Comparison of ENCODE assay signal across 8 cellular contexts in the genomic region with DNA sequence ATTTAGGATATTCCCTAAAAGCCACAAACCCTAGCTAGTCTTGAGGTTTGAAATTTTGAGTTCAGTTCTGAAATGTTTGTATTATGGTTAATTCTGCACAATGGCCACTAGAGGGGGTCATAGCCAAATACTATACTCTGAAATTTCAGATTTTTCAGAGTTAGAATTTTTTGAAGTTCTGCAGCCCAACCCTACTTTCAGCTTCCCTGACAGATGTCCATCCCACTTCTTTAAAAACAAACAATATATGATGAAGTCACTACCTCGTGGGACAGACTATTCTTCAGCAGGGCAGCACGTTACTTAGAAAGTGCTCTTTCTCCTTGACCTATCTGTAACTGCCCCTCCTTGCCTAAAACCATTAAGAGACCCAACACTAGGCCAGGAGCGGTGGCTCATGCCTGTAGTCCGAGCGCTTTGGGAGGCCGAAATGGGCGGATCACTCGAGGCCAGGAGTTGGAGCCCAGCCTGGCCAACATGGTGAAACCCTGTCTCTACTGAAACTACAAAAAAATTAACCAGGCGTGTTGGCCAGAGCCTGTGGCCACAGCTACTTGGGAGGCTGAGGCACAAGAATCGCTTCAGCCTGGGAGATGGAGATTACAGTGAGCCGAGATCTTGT. TPM values are rescaled to one million over a fixed set of nuclear protein-coding genes. Genes with fewer than 3 reads are reported as not detected.
DNase-seq lines count a peak whose midpoint lies in the region; ATAC-seq and TF ChIP-seq lines count a peak whose summit lies in the region.

No MANE protein-coding gene starts in this region.

- TF ChIP-seq CTCF in esophagus squamous epithelium (IDR thresholded peaks at IDR 0.05) (peak; percentile 51 to 77 (median 71)), neutrophil (IDR thresholded peaks at IDR 0.05) (peak; percentile 71)

- DNase-seq in NCI-H146 (lab: John Stamatoyannopoulos, UW) (peak; percentile 36), NCI-H146 treated with DMSO at 0.1 percent for 48 hours (lab: John Stamatoyannopoulos, UW; ENCODE audit: unreplicated experiment) (no peak), SK-MEL-5 (ENCODE audit: low read depth, low spot score) (peak; percentile 65), esophagus squamous epithelium (lab: John Stamatoyannopoulos, UW) (no peak), mucosa of gallbladder (ENCODE audit: low spot score) (no peak)
- DNase-seq in Jurkat, Clone E6-1 (ENCODE audit: low read depth, low spot score) = peak; percentile 16

- in situ Hi-C loops in SK-MEL-5 (cut with HindIII; ENCODE audit: low pct_unique_long_range_greater_than_20kb, low sequenced_read_pairs) = no loop called here

- H3K9me3 ChIP-seq in esophagus squamous epithelium (no peaks in the 10 kb centered on the region), neutrophil (no peaks in the 10 kb centered on the region)

- no peak for ATAC-seq in HG03565 (IDR thresholded peaks at IDR 0.05; ENCODE audit: unreplicated experiment)

- H3K27me3 ChIP-seq in esophagus squamous epithelium = no peaks in the 10 kb centered on the region
- no peaks in the 10 kb centered on the region for H3K27me3 ChIP-seq in neutrophil

- H3K4me3 ChIP-seq in Jurkat, Clone E6-1 (ENCODE audit: low read length) = no peak overlapping the region
- H3K4me3 ChIP-seq in esophagus squamous epithelium = no peak overlapping the region
- no peak overlapping the region for H3K4me3 ChIP-seq in neutrophil (ENCODE audit: low read depth in 1 of 2, low read length in 1 of 2)

- H3K4me1 ChIP-seq in esophagus squamous epithelium (no peaks in the 10 kb centered on the region), neutrophil (ENCODE audit: control insufficient read depth in 1 of 2, insufficient read depth in 1 of 2, low read depth in 1 of 2, low read length in 1 of 2) (no peaks in the 10 kb centered on the region)

- intact Hi-C loops in esophagus squamous epithelium (cut with DNase I) = loop anchor here (5.0 to 10.0 kb wide), 2 partner anchors 77 to 289 kb away; no protein-coding TSS in a partner anchor

- H3K27ac ChIP-seq in esophagus squamous epithelium (no peak overlapping the region), neutrophil (no peak overlapping the region)

- WGBS in esophagus squamous epithelium, 2 donors = 39 to 45% methylated on average over 4 to 11 of the region's 11 CpGs

- no peaks in the 10 kb centered on the region for H3K36me3 ChIP-seq in esophagus squamous epithelium
- H3K36me3 ChIP-seq in neutrophil = no peaks in the 10 kb centered on the region

- no peak for TF ChIP-seq POLR2A in esophagus squamous epithelium (IDR thresholded peaks at IDR 0.05)

RNA-seq across cellular contexts. Expression of a gene that starts 48.2 kb away (rescaled TPM):
- polyA plus RNA-seq in Jurkat, Clone E6-1 (2012; ENCODE audit: insufficient read depth, insufficient read length) = 8.4 TPM
- total RNA-seq in SK-MEL-5 (2014; rRNA removed; shearing (Covaris generic)) = 18.2 and 19.6 TPM in 2 replicates
- 9.0 and 9.7 TPM in 2 replicates for polyA plus RNA-seq in SK-MEL-5 (2015; cell fraction: cytosol; rRNA removed)
- 25.5 and 31.3 TPM in 2 replicates for polyA plus RNA-seq in SK-MEL-5 (2015; cell fraction: nucleus; rRNA removed)
- 10 to 100 TPM in 3 of 4 donors, 1 to 10 TPM in 1; 7.4 to 13.7 (median 12.0) TPM for total RNA-seq in esophagus squamous epithelium
- 10.8 TPM for total RNA-seq in mucosa of gallbladder

Comparison
In these comparisons a context has a peak if more than half of its experiments do, and no peak if none do; other contexts are left out.
1. DNase-seq: peak in NCI-H146 (single experiment), Jurkat, Clone E6-1 (single experiment) and SK-MEL-5 (single experiment); none in NCI-H146 treated with DMSO at 0.1 percent for 48 hours (single experiment), esophagus squamous epithelium (single experiment) and mucosa of gallbladder (single experiment).